9 cellular contexts compared by ENCODE assay signal in the genomic region with DNA sequence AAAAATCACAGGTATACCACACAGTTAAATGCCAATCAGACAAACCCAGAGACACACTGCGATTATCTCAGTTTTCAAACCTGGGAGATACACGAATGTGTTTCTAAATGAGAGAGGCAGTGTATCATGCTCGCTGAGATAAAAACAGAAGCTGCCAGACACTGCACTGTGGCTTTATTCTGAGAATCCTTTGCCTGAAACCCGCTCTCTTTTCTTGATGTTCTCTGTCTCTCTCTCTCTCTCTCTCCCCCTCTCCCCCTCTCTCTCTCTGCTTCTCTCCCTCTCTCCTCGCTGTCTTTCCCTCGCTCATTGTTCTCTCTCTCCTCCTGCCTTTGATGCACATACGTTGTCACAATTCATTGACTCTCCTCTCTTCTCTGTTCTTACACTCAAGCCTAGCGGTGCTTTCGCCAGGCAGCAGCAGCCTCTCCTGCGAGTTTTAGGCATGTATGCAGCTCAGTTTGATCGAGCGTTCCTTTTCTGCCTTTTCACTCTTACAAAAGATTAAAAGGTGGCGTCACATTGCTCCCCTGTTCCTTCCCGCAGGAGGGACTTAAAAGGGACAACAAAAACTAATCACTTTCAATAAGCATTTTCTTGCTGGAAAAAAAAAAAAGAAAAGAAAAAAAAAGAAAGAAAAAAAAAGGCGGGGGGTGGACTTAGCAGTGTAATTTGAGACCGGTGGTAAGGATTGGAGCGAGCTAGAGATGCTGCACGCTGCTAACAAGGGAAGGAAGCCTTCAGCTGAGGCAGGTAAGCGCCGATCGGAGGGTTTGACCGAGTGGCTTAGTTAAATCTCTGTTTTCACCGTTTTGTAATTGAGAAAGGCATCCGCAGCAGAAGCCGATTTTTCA.
A peak's percentile ranks its signal among the peaks of the same experiment; 100 is the strongest.
DNase-seq lines count a peak whose midpoint lies in the region; ATAC-seq and TF ChIP-seq lines count a peak whose summit lies in the region.
"Had no signal": no experiment of that assay in that cellular context is flagged by ENCODE, and none has a peak within 500 bp of the region (broad histone marks: within the 10 kb centered on the region; RNA-seq: fewer than 3 reads in every experiment).

No MANE protein-coding gene starts in this region.

- H3K36me3 ChIP-seq in Caco-2 (ENCODE audit: control insufficient read depth, insufficient read depth, low read length) (no peaks in the 10 kb centered on the region), ectodermal cell (ENCODE audit: control insufficient read depth, insufficient read depth, low read length) (no peaks in the 10 kb centered on the region), neural cell (ENCODE audit: insufficient read depth, low read length) (no peaks in the 10 kb centered on the region), BE2C (no peaks in the 10 kb centered on the region), mucosa of descending colon (ENCODE audit: low read depth) (no peaks in the 10 kb centered on the region)

- H3K4me1 ChIP-seq in Caco-2, result no peaks in the 10 kb centered on the region
- H3K4me1 ChIP-seq in ectodermal cell (ENCODE audit: control insufficient read depth, insufficient read depth, low read length), result peaks cover 40% of the 10 kb centered on the region
- no peaks in the 10 kb centered on the region for H3K4me1 ChIP-seq in BE2C
- no peaks in the 10 kb centered on the region for H3K4me1 ChIP-seq in mucosa of descending colon (ENCODE audit: low read depth)

- H3K9me2 ChIP-seq in neural cell (ENCODE audit: insufficient read depth, low read length), result no peaks in the 10 kb centered on the region

- DNase-seq in Caco-2 (no peak), NCI-H2081 treated with DMSO at 0.1 percent for 48 hours (lab: John Stamatoyannopoulos, UW) (peak; percentile 43), BE2C (no peak), mucosa of descending colon (no peak), UCSD-AML1 (lab: John Stamatoyannopoulos, UW; ENCODE audit: unreplicated experiment) (no peak)
- DNase-seq: activated naive CD8-positive, alpha-beta T cell treated with anti-CD3 and anti-CD28 coated beads, Interleukin-2, amount 10 ng/mL, durations not matched to agents 7 days and 5 days had no signal

- no peak for ATAC-seq in mucosa of descending colon
- ATAC-seq in HG02798 (IDR thresholded peaks at IDR 0.05; ENCODE audit: poor library complexity, unreplicated experiment), result no peak

- peak overlapping the region; percentile 72 for H3K9ac ChIP-seq in neural cell (ENCODE audit: low read length)

- peak; percentile 38 for TF ChIP-seq EP300 in neural cell (conservative IDR thresholded peaks at IDR 0.05; ENCODE audit: poor library complexity, severe bottlenecking)

- CTCF ChIA-PET in Caco-2 (lab: Charles Lee), result no interaction called here

- no TSS peak for BruUV-seq in Caco-2 (replicated peaks; lab: Mats Ljungman, UMichigan)

- H3F3A ChIP-seq in neural cell (ENCODE audit: insufficient read depth, low read length, poor library complexity, severe bottlenecking), result no peaks in the 10 kb centered on the region

- H2AFZ ChIP-seq in neural cell (ENCODE audit: low read depth, low read length), result peak overlapping the region; percentile 62

- POLR2A ChIA-PET in Caco-2 (lab: Charles Lee), result no interaction called here

- H3K4me3 ChIP-seq in Caco-2 (ENCODE audit: low read depth, low read length) (no peak overlapping the region), ectodermal cell (ENCODE audit: insufficient read depth, low read depth, low read length) (peak overlapping the region; percentile 54), neural cell (ENCODE audit: low read length) (peak overlapping the region; percentile 66), BE2C (ENCODE audit: low read depth, low read length) (no peak overlapping the region), mucosa of descending colon (no peak overlapping the region)

- peak; percentile 62 for TF ChIP-seq RAD21 in neural cell (conservative IDR thresholded peaks at IDR 0.05)

- H3K79me2 ChIP-seq in neural cell (replicated peaks; ENCODE audit: insufficient read depth, low read length), result peaks cover 24% of the 10 kb centered on the region

- peaks cover 7% of the 10 kb centered on the region for H3K4me1 Mint-ChIP-seq in Caco-2 (ENCODE audit: low read depth, unreplicated experiment)

- H3K4me2 ChIP-seq in neural cell (ENCODE audit: low read length), result peak overlapping the region; percentile 69

- TF ChIP-seq CTCF in Caco-2 (IDR thresholded peaks at IDR 0.05; ENCODE audit: insufficient read depth in 1 of 2, low read depth in 1 of 2, low read length in 1 of 2, severe bottlenecking in 1 of 2, unreplicated experiment in 1 of 2) (no peak), neural cell (IDR thresholded peaks at IDR 0.05; ENCODE audit: poor library complexity, severe bottlenecking) (peak; percentile 51), BE2C (IDR thresholded peaks at IDR 0.05; ENCODE audit: low read depth, low read length) (no peak), mucosa of descending colon (IDR thresholded peaks at IDR 0.05) (no peak)

- peak overlapping the region; percentile 57 for H3K4me3 Mint-ChIP-seq in Caco-2 (ENCODE audit: unreplicated experiment)
- H3K4me3 Mint-ChIP-seq: activated naive CD8-positive, alpha-beta T cell treated with anti-CD3 and anti-CD28 coated beads, Interleukin-2, amount 10 ng/mL, durations not matched to agents 7 days and 5 days had no signal

- H3K9me3 ChIP-seq in Caco-2 (no peaks in the 10 kb centered on the region), ectodermal cell (ENCODE audit: control insufficient read depth, low read length) (no peaks in the 10 kb centered on the region), neural cell (ENCODE audit: low read length) (no peaks in the 10 kb centered on the region), BE2C (no peaks in the 10 kb centered on the region), mucosa of descending colon (no peaks in the 10 kb centered on the region)

- H3K27me3 Mint-ChIP-seq in Caco-2 (ENCODE audit: insufficient read depth, unreplicated experiment), result peaks cover 34% of the 10 kb centered on the region

- no peak overlapping the region for H3K27ac Mint-ChIP-seq in Caco-2 (ENCODE audit: unreplicated experiment)
- H3K27ac Mint-ChIP-seq: activated naive CD8-positive, alpha-beta T cell treated with anti-CD3 and anti-CD28 coated beads, Interleukin-2, amount 10 ng/mL, durations not matched to agents 7 days and 5 days had no signal

- no peaks in the 10 kb centered on the region for H3K36me3 Mint-ChIP-seq in Caco-2 (ENCODE audit: insufficient read depth, unreplicated experiment)
- H3K36me3 Mint-ChIP-seq: activated naive CD8-positive, alpha-beta T cell treated with anti-CD3 and anti-CD28 coated beads, Interleukin-2, amount 10 ng/mL, durations not matched to agents 7 days and 5 days had no signal

- H3K27ac ChIP-seq in ectodermal cell (ENCODE audit: insufficient read depth, low read depth, low read length, poor library complexity, severe bottlenecking) (peak overlapping the region; percentile 92), neural cell (ENCODE audit: low read length) (peak overlapping the region; percentile 87)

- 2 to 3% methylated on average over 24 of the region's 25 CpGs for WGBS in ectodermal cell, 2 experiments

- H3K9me3 Mint-ChIP-seq in Caco-2 (ENCODE audit: unreplicated experiment), result no peaks in the 10 kb centered on the region
- H3K9me3 Mint-ChIP-seq: activated naive CD8-positive, alpha-beta T cell treated with anti-CD3 and anti-CD28 coated beads, Interleukin-2, amount 10 ng/mL, durations not matched to agents 7 days and 5 days had no signal

- no peaks in the 10 kb centered on the region for H4K20me1 ChIP-seq in neural cell (ENCODE audit: insufficient read depth)

- H3K27me3 ChIP-seq in Caco-2 (replicated peaks; ENCODE audit: control insufficient read depth, insufficient read depth, low read length), result no peaks in the 10 kb centered on the region
- no peaks in the 10 kb centered on the region for H3K27me3 ChIP-seq in ectodermal cell (ENCODE audit: control insufficient read depth, insufficient read depth, low read length, poor library complexity, severe bottlenecking)
- H3K27me3 ChIP-seq in neural cell (ENCODE audit: insufficient read depth, low read depth, low read length), result peaks cover 6% of the 10 kb centered on the region
- H3K27me3 ChIP-seq in BE2C, result peaks cover 60% of the 10 kb centered on the region

- intact Hi-C loops in Caco-2 (cut with micrococcal nuclease; ENCODE audit: unreplicated experiment), result no loop called here
- intact Hi-C loops in mucosa of descending colon (cut with DNase I, micrococcal nuclease), result no loop called here

TF ChIP-seq in neural cell, 6 proteins besides CTCF, POLR2A, EP300 and RAD21:
- peak; percentile 62 for TF ChIP-seq SMC3 (conservative IDR thresholded peaks at IDR 0.05; ENCODE audit: poor library complexity)
- TF ChIP-seq, protein P1, sequence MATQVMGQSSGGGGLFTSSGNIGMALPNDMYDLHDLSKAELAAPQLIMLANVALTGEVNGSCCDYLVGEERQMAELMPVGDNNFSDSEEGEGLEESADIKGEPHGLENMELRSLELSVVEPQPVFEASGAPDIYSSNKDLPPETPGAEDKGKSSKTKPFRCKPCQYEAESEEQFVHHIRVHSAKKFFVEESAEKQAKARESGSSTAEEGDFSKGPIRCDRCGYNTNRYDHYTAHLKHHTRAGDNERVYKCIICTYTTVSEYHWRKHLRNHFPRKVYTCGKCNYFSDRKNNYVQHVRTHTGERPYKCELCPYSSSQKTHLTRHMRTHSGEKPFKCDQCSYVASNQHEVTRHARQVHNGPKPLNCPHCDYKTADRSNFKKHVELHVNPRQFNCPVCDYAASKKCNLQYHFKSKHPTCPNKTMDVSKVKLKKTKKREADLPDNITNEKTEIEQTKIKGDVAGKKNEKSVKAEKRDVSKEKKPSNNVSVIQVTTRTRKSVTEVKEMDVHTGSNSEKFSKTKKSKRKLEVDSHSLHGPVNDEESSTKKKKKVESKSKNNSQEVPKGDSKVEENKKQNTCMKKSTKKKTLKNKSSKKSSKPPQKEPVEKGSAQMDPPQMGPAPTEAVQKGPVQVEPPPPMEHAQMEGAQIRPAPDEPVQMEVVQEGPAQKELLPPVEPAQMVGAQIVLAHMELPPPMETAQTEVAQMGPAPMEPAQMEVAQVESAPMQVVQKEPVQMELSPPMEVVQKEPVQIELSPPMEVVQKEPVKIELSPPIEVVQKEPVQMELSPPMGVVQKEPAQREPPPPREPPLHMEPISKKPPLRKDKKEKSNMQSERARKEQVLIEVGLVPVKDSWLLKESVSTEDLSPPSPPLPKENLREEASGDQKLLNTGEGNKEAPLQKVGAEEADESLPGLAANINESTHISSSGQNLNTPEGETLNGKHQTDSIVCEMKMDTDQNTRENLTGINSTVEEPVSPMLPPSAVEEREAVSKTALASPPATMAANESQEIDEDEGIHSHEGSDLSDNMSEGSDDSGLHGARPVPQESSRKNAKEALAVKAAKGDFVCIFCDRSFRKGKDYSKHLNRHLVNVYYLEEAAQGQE (IDR thresholded peaks at IDR 0.05; ENCODE audit: borderline replicate concordance), result peak; percentile 78
- TF ChIP-seq POLR2AphosphoS5 (IDR thresholded peaks at IDR 0.05), result peak; percentile 44
- peak; percentile 48 for TF ChIP-seq TAF1 (IDR thresholded peaks at IDR 0.05; ENCODE audit: low read depth)
- no peak for TF ChIP-seq EZH2 (IDR thresholded peaks at IDR 0.05; ENCODE audit: borderline replicate concordance, insufficient read depth, low read length, poor library complexity, severe bottlenecking)
- peak; percentile 50 for TF ChIP-seq MXI1 (conservative IDR thresholded peaks at IDR 0.05; ENCODE audit: poor library complexity, severe bottlenecking)

Comparison
In these comparisons a context has a peak if more than half of its experiments do, and no peak if none do; other contexts are left out.
1. H3K4me3 ChIP-seq: peak in ectodermal cell (single experiment) and neural cell (single experiment); none in Caco-2 (single experiment), BE2C (single experiment) and mucosa of descending colon (single experiment).